Comparison of ENCODE assay signal across 8 cellular contexts in genomic region chr5:150350524-150351344, GRCh38. TPM values are rescaled to one million over a fixed set of nuclear protein-coding genes. Genes with fewer than 3 reads are reported as not detected.
DNase-seq lines count a peak whose midpoint lies in the region; ATAC-seq, FAIRE-seq and TF ChIP-seq lines count a peak whose summit lies in the region.

No MANE protein-coding gene starts in this region.

- peak overlapping the region; percentile 77 to 79 for H3K27ac Mint-ChIP-seq in effector memory CD8-positive, alpha-beta T cell
- H3K27ac Mint-ChIP-seq in memory B cell, result peak overlapping the region; percentile 42

- peaks cover 0 to 8% of the 10 kb centered on the region in 2 donors for H3K27me3 Mint-ChIP-seq in effector memory CD8-positive, alpha-beta T cell
- no peaks in the 10 kb centered on the region for H3K27me3 Mint-ChIP-seq in memory B cell

- peak; percentile 90 for FAIRE-seq in GM12891 (lab: Jason Lieb, UNC)

- H3K4me3 Mint-ChIP-seq in effector memory CD8-positive, alpha-beta T cell, result peak overlapping the region in 1 of 2 donors; percentile 42
- no peak overlapping the region for H3K4me3 Mint-ChIP-seq in memory B cell

- in situ Hi-C loops in ACHN (cut with HindIII; ENCODE audit: low pct_ligation_motif_present, low pct_unique_long_range_greater_than_20kb, low sequenced_read_pairs), result no loop called here

- no peak for TF ChIP-seq POLR2A in GM12891 (IDR thresholded peaks at IDR 0.05; ENCODE audit: low read depth, low read length)

- peaks cover 2% of the 10 kb centered on the region for H3K36me3 Mint-ChIP-seq in effector memory CD8-positive, alpha-beta T cell (ENCODE audit: insufficient read depth)
- H3K36me3 Mint-ChIP-seq in memory B cell, result no peaks in the 10 kb centered on the region

- DNase-seq in ACHN (peak; percentile 81), GM12891 (ENCODE audit: insufficient read length, low spot score) (peak; percentile 47), NCI-H2029 (lab: John Stamatoyannopoulos, UW) (peak; percentile 4), memory B cell (ENCODE audit: low spot score in 2 of 2) (no peak)
- DNase-seq in activated CD4-positive, alpha-beta T cell treated with anti-CD3 and anti-CD28 coated beads for 48 hours, result peak; percentile 70
- DNase-seq in effector memory CD8-positive, alpha-beta T cell, result peak; percentile 15 to 38 (median 33)
- peak; percentile 6 for DNase-seq in stimulated activated CD8-positive, alpha-beta memory T cell treated with anti-CD3 and anti-CD28 coated beads, Interleukin-7, amount 100 ng/mL, for 24 hours (ENCODE audit: low read depth)

- H3K4me1 Mint-ChIP-seq in effector memory CD8-positive, alpha-beta T cell (ENCODE audit: low read depth in 2 of 2), result peaks cover 7% of the 10 kb centered on the region in 2 donors
- peaks cover 7% of the 10 kb centered on the region for H3K4me1 Mint-ChIP-seq in memory B cell

- ATAC-seq in HG02759 (IDR thresholded peaks at IDR 0.05; ENCODE audit: unreplicated experiment) (peak; percentile 95), memory B cell (ENCODE audit: low read depth) (peak; percentile 85)
- ATAC-seq in effector memory CD8-positive, alpha-beta T cell (replicated peaks), result peak; percentile 87

- H3K9me3 Mint-ChIP-seq in effector memory CD8-positive, alpha-beta T cell, result no peaks in the 10 kb centered on the region
- no peaks in the 10 kb centered on the region for H3K9me3 Mint-ChIP-seq in memory B cell

TF ChIP-seq in GM12891, 5 proteins besides CTCF, POLR2A, EP300 and RAD21:
- TF ChIP-seq POLR2AphosphoS5 (IDR thresholded peaks at IDR 0.05; ENCODE audit: low read depth, low read length) (no peak), POU2F2 (IDR thresholded peaks at IDR 0.05; ENCODE audit: low read depth, low read length) (no peak), TAF1 (IDR thresholded peaks at IDR 0.05; ENCODE audit: low read depth, low read length) (no peak), SPI1 (IDR thresholded peaks at IDR 0.05; ENCODE audit: low read depth, low read length) (no peak), PAX5 (IDR thresholded peaks at IDR 0.05; ENCODE audit: insufficient read depth, low read length, severe bottlenecking) (no peak)

RNA-seq across cellular contexts. Expression of gene TCOF1, which starts 6.8 kb away (rescaled TPM):
- 22.5 TPM for polyA plus RNA-seq in GM12891 (2012; ENCODE audit: low read depth, missing spikeins)

RNA-seq across cellular contexts. Expression of gene ARSI, which starts 48.0 kb away (rescaled TPM):
- not detected for polyA plus RNA-seq in GM12891 (2012; ENCODE audit: low read depth, missing spikeins)

Comparison
In these comparisons a context has a peak if more than half of its experiments do, and no peak if none do; other contexts are left out.
1. DNase-seq: peak in ACHN (single experiment), GM12891 (single experiment), NCI-H2029 (single experiment), activated CD4-positive, alpha-beta T cell treated with anti-CD3 and anti-CD28 coated beads for 48 hours (single experiment), effector memory CD8-positive, alpha-beta T cell (3 of 3) and stimulated activated CD8-positive, alpha-beta memory T cell treated with anti-CD3 and anti-CD28 coated beads, Interleukin-7, amount 100 ng/mL, for 24 hours (single experiment); none in memory B cell (0 of 2).
2. Peak in every context shown above with its lines, with median percentiles within 50 percentile points of each other: ATAC-seq.